33 cellular contexts compared by ENCODE assay signal in genomic region chr7:101938115-101938514, GRCh38.
DNase-seq lines count a peak whose midpoint lies in the region; ATAC-seq and TF ChIP-seq lines count a peak whose summit lies in the region.
"Had no signal": no experiment of that assay in that cellular context is flagged by ENCODE, and none has a peak within 500 bp of the region (broad histone marks: within the 10 kb centered on the region; RNA-seq: fewer than 3 reads in every experiment).

No MANE protein-coding gene starts in this region.

- DNase-seq in IMR-90 (no peak), endodermal cell (no peak), gastrocnemius medialis (peak in 1 of 2 donors; percentile 5), NCI-H128 (lab: John Stamatoyannopoulos, UW; ENCODE audit: unreplicated experiment) (no peak), SK-N-DZ (ENCODE audit: low spot score) (no peak)
- no peak for DNase-seq in activated effector memory CD4-positive, alpha-beta T cell treated with Interleukin-2 at 50 U/mL for 16 hours
- DNase-seq: activated B cell treated with CpG ODN at 0.5 μM for 24 hours; activated CD4-positive, alpha-beta T cell treated with anti-CD3 and anti-CD28 coated beads, Interleukin-2, amount 10 ng/mL, durations not matched to agents 7 days and 5 days; activated effector memory CD4-positive, alpha-beta T cell treated with anti-CD3 and anti-CD28 coated beads, Interleukin-2, amount 50 U/mL, for 16 hours; activated naive CD8-positive, alpha-beta T cell treated with anti-CD3 and anti-CD28 coated beads for 36 hours; activated T-cell treated with anti-CD3 and anti-CD28 coated beads, Interleukin-2, amount 50 U/mL, for 1 hour; anterior cingulate cortex; DMS 273 treated with DMSO at 0.1 percent for 48 hours; effector CD8-positive, alpha-beta T cell; EL; glutamatergic neuron; H7; islet precursor cell; KG1; MG63; NCI-H1105 treated with DMSO at 0.1 percent for 48 hours; NCI-H2029; NCI-H526; SIG-M5; stimulated activated CD8-positive, alpha-beta memory T cell treated with anti-CD3 and anti-CD28 coated beads, Interleukin-4, amount 100 ng/mL, for 48 hours; T1000; thyroid gland had no signal

- H3K4me1 ChIP-seq in BLaER1 (peaks cover 93% of the 10 kb centered on the region), IMR-90 (ENCODE audit: control insufficient read depth, insufficient read depth, low read length) (peaks cover 40% of the 10 kb centered on the region), endodermal cell (ENCODE audit: control insufficient read depth, insufficient read depth, low read length) (peaks cover 40% of the 10 kb centered on the region), gastrocnemius medialis (peaks cover 63 to 74% of the 10 kb centered on the region in 2 donors)

- dilution Hi-C loops in IMR-90 (cut with HindIII; ENCODE audit: low sequenced_read_pairs, unreplicated experiment) = no loop called here

- H3K27ac ChIP-seq in BLaER1 (peak overlapping the region; percentile 94; the same call in 1 of the 2 replicates), IMR-90 (ENCODE audit: insufficient read depth, low read length) (no peak overlapping the region), endodermal cell (ENCODE audit: low read depth, low read length) (no peak overlapping the region), gastrocnemius medialis (peak overlapping the region; percentile 88 to 96 (median 95))
- H3K27ac ChIP-seq: epithelial cell of prostate, Peyer's patch, thyroid gland had no signal

- H3K36me3 ChIP-seq in BLaER1 (peaks cover 22% of the 10 kb centered on the region), IMR-90 (ENCODE audit: control insufficient read depth, insufficient read depth, low read length) (no peaks in the 10 kb centered on the region), endodermal cell (ENCODE audit: control insufficient read depth, insufficient read depth, low read length) (peaks cover 13% of the 10 kb centered on the region), gastrocnemius medialis (no peaks in the 10 kb centered on the region)
- H3K36me3 ChIP-seq: MG63, Peyer's patch, thyroid gland had no signal

- no TSS peak for BruUV-seq in IMR-90 (replicated peaks; lab: Mats Ljungman, UMichigan)

- peaks cover 66% of the 10 kb centered on the region for H3K4me1 Mint-ChIP-seq in endodermal cell

- no peak overlapping the region for H2BK120ac ChIP-seq in IMR-90 (ENCODE audit: low read depth, low read length)

- H3K9me3 ChIP-seq in BLaER1 (peaks cover 12% of the 10 kb centered on the region; the same call in 1 of the 2 replicates), IMR-90 (ENCODE audit: control insufficient read depth, insufficient read depth, low read length) (peaks cover 2% of the 10 kb centered on the region), endodermal cell (ENCODE audit: control insufficient read depth, low read length) (no peaks in the 10 kb centered on the region), gastrocnemius medialis (no peaks in the 10 kb centered on the region)
- H3K9me3 ChIP-seq: MG63, Peyer's patch, thyroid gland had no signal

- CTCF ChIA-PET in IMR-90 (lab: Yijun Ruan, JAX) = no interaction called here

- no peak overlapping the region for H2AFZ ChIP-seq in IMR-90 (replicated peaks; ENCODE audit: low read length, poor library complexity)

- H3K23ac ChIP-seq in IMR-90 (ENCODE audit: low read depth, low read length) = no peak overlapping the region; the same call in 1 of the 2 replicates

- in situ Hi-C loops in IMR-90 (cut with MboI; ENCODE audit: low sequenced_read_pairs) (no loop called here), gastrocnemius medialis (cut with MboI; ENCODE audit: low sequenced_read_pairs in 4 of 4) (no loop called here)

- peaks cover 24% of the 10 kb centered on the region for H4K20me1 ChIP-seq in BLaER1
- H4K20me1 ChIP-seq in IMR-90 (ENCODE audit: insufficient read depth, low read length) = peaks cover 22% of the 10 kb centered on the region

- H2BK20ac ChIP-seq in IMR-90 (ENCODE audit: low read depth, low read length) = no peak overlapping the region

- no peak overlapping the region; the same call in 1 of the 2 replicates for H3K4ac ChIP-seq in IMR-90 (ENCODE audit: low read depth, low read length)

- H3K27me3 Mint-ChIP-seq in endodermal cell (ENCODE audit: insufficient read depth) = no peaks in the 10 kb centered on the region
- H3K27me3 Mint-ChIP-seq: activated B cell treated with CpG ODN at 0.5 μM for 24 hours; activated CD4-positive, alpha-beta T cell treated with anti-CD3 and anti-CD28 coated beads, Interleukin-2, amount 10 ng/mL, durations not matched to agents 7 days and 5 days; activated naive CD8-positive, alpha-beta T cell treated with anti-CD3 and anti-CD28 coated beads for 36 hours; stimulated activated naive CD8-positive, alpha-beta T cell treated with anti-CD3 and anti-CD28 coated beads, Interleukin-15, Interleukin-2, amounts not matched to agents 100 ng/mL and 50 ng/mL, for 24 hours had no signal

- no peak overlapping the region for H3K4me3 Mint-ChIP-seq in endodermal cell
- H3K4me3 Mint-ChIP-seq: activated B cell treated with CpG ODN at 0.5 μM for 24 hours; activated CD4-positive, alpha-beta T cell treated with anti-CD3 and anti-CD28 coated beads, Interleukin-2, amount 10 ng/mL, durations not matched to agents 7 days and 5 days; activated naive CD8-positive, alpha-beta T cell treated with anti-CD3 and anti-CD28 coated beads for 36 hours; nephron; stimulated activated naive CD8-positive, alpha-beta T cell treated with anti-CD3 and anti-CD28 coated beads, Interleukin-15, Interleukin-2, amounts not matched to agents 100 ng/mL and 50 ng/mL, for 24 hours had no signal

- H4K8ac ChIP-seq in IMR-90 (ENCODE audit: low read depth in 2 of 2, low read length in 2 of 2) = no peak overlapping the region

- no peak overlapping the region for H2BK15ac ChIP-seq in IMR-90 (ENCODE audit: low read depth, low read length)

- TF ChIP-seq POLR2A in IMR-90 (IDR thresholded peaks at IDR 0.05; ENCODE audit: low read depth, low read length) (no peak), gastrocnemius medialis (IDR thresholded peaks at IDR 0.05) (no peak)

- peaks cover 29 to 79% of the 10 kb centered on the region in 2 experiments for H3K79me1 ChIP-seq in IMR-90 (ENCODE audit: low read depth in 1 of 2, low read length in 2 of 2)

- H3K18ac ChIP-seq in IMR-90 (ENCODE audit: low read depth, low read length) = no peak overlapping the region

- intact Hi-C loops in IMR-90 (cut with micrococcal nuclease) = no loop called here
- intact Hi-C loops in gastrocnemius medialis (cut with DNase I; ENCODE audit: low total_unique reads) = no loop called here

- no peak overlapping the region for H3K56ac ChIP-seq in IMR-90 (ENCODE audit: extremely low read depth, insufficient read depth, low read length)

- no peak overlapping the region for H2BK5ac ChIP-seq in IMR-90 (ENCODE audit: low read depth, low read length, poor library complexity, severe bottlenecking)

- no peak overlapping the region for H4K91ac ChIP-seq in IMR-90 (ENCODE audit: insufficient read depth, low read depth, low read length)

- peaks cover 27% of the 10 kb centered on the region for H3K9me1 ChIP-seq in IMR-90 (ENCODE audit: insufficient read depth, low read length)

- peaks cover 11% of the 10 kb centered on the region for H3K36me3 Mint-ChIP-seq in endodermal cell (ENCODE audit: low read depth)
- H3K36me3 Mint-ChIP-seq: activated naive CD8-positive, alpha-beta T cell treated with anti-CD3 and anti-CD28 coated beads for 36 hours had no signal

- no peaks in the 10 kb centered on the region for H3K27me3 ChIP-seq in BLaER1
- H3K27me3 ChIP-seq in IMR-90 (ENCODE audit: control insufficient read depth, insufficient read depth, low read length) = no peaks in the 10 kb centered on the region
- H3K27me3 ChIP-seq in endodermal cell (ENCODE audit: control insufficient read depth, insufficient read depth, low read length, poor library complexity, severe bottlenecking) = no peaks in the 10 kb centered on the region
- no peaks in the 10 kb centered on the region for H3K27me3 ChIP-seq in gastrocnemius medialis
- H3K27me3 ChIP-seq: MG63, Peyer's patch, thyroid gland had no signal

- TF ChIP-seq RAD21 in IMR-90 (IDR thresholded peaks at IDR 0.05; ENCODE audit: low read length) = no peak

- ATAC-seq in IMR-90 (ENCODE audit: low read depth) (no peak), gastrocnemius medialis (no peak)

- no peak overlapping the region for H4K5ac ChIP-seq in IMR-90 (ENCODE audit: low read depth, low read length)

- 0 out of 2 replicates have a peak overlapping the region, but pooled peaks have one; percentile 24 for H2AK5ac ChIP-seq in IMR-90 (ENCODE audit: low read depth, low read length)

- peaks cover 5% of the 10 kb centered on the region for H3K9me3 Mint-ChIP-seq in endodermal cell
- H3K9me3 Mint-ChIP-seq: activated B cell treated with CpG ODN at 0.5 μM for 24 hours; activated CD4-positive, alpha-beta T cell treated with anti-CD3 and anti-CD28 coated beads, Interleukin-2, amount 10 ng/mL, durations not matched to agents 7 days and 5 days; activated naive CD8-positive, alpha-beta T cell treated with anti-CD3 and anti-CD28 coated beads for 36 hours; nephron; stimulated activated naive CD8-positive, alpha-beta T cell treated with anti-CD3 and anti-CD28 coated beads, Interleukin-15, Interleukin-2, amounts not matched to agents 100 ng/mL and 50 ng/mL, for 24 hours had no signal

- TF ChIP-seq CTCF in IMR-90 (conservative IDR thresholded peaks at IDR 0.05; ENCODE audit: low read depth, low read length) (no peak), endodermal cell (conservative IDR thresholded peaks at IDR 0.05) (no peak), gastrocnemius medialis (IDR thresholded peaks at IDR 0.05 in 4 of 5, conservative IDR thresholded peaks at IDR 0.05 in 1 of 5) (no peak)

- no peak overlapping the region for H2AK9ac ChIP-seq in IMR-90 (replicated peaks; ENCODE audit: low read depth, low read length, poor library complexity)

- H3K4me3 ChIP-seq in BLaER1 (no peak overlapping the region), IMR-90 (ENCODE audit: insufficient read depth, low read depth, low read length) (no peak overlapping the region), endodermal cell (ENCODE audit: low read length) (no peak overlapping the region), gastrocnemius medialis (no peak overlapping the region)
- H3K4me3 ChIP-seq: coronary artery, MG63, Peyer's patch, thyroid gland had no signal

- POLR2A ChIA-PET in IMR-90 (lab: Charles Lee; ENCODE audit: unreplicated experiment) = no interaction called here

- H3K27ac Mint-ChIP-seq in endodermal cell = peak overlapping the region; percentile 96
- H3K27ac Mint-ChIP-seq: activated B cell treated with CpG ODN at 0.5 μM for 24 hours; activated CD4-positive, alpha-beta T cell treated with anti-CD3 and anti-CD28 coated beads, Interleukin-2, amount 10 ng/mL, durations not matched to agents 7 days and 5 days; activated naive CD8-positive, alpha-beta T cell treated with anti-CD3 and anti-CD28 coated beads for 36 hours; nephron; stimulated activated naive CD8-positive, alpha-beta T cell treated with anti-CD3 and anti-CD28 coated beads, Interleukin-15, Interleukin-2, amounts not matched to agents 100 ng/mL and 50 ng/mL, for 24 hours had no signal

- H3K4me2 ChIP-seq in BLaER1 (no peak overlapping the region), IMR-90 (ENCODE audit: low read depth, low read length) (no peak overlapping the region)

- H3K14ac ChIP-seq in IMR-90 (replicated peaks; ENCODE audit: low read depth, low read length) = no peak overlapping the region

- H3K9ac ChIP-seq in BLaER1 = no peak overlapping the region
- H3K9ac ChIP-seq in IMR-90 (ENCODE audit: low read depth, low read length) = no peak overlapping the region
- no peak overlapping the region for H3K9ac ChIP-seq in endodermal cell (ENCODE audit: extremely low read depth, low read length, poor library complexity, severe bottlenecking)

- 100% methylated on average over 1 of the region's 5 CpGs; no CpG with 5 or more reads in 1 of the 2 experiments for WGBS in IMR-90 (ENCODE audit: extremely low coverage in 2 of 2, insufficient read length in 1 of 2), 2 experiments
- 85 to 93% methylated on average over 5 of the region's 5 CpGs for WGBS in endodermal cell (ENCODE audit: insufficient coverage in 1 of 2, insufficient read length in 1 of 2), 2 experiments

Comparison
In these comparisons a context has a peak if more than half of its experiments do, and no peak if none do; other contexts are left out.
1. H3K27ac ChIP-seq: peak in BLaER1 (single experiment) and gastrocnemius medialis (4 of 4); none in IMR-90 (single experiment) and endodermal cell (single experiment).